Comparison of ENCODE assay signal across 39 cellular contexts in genomic region chr16:20320178-20320577, GRCh38. TPM values are rescaled to one million over a fixed set of nuclear protein-coding genes. Genes with fewer than 3 reads are reported as not detected.
"Had no signal": no experiment of that assay in that cellular context is flagged by ENCODE, and none has a peak within 500 bp of the region (broad histone marks: within the 10 kb centered on the region; RNA-seq: fewer than 3 reads in every experiment).

No MANE protein-coding gene starts in this region.

- H3K4me3 ChIP-seq: MG63 had no signal

- H3K9me3 ChIP-seq: MG63 had no signal

- H3K36me3 ChIP-seq: MG63 had no signal

- H3K27ac ChIP-seq: KMS-11 had no signal

- DNase-seq: Karpas-422, Kasumi-1, KG1, MG63, MM.1S, MV-4-11, NCI-H1048, NCI-H1092, NCI-H1092 treated with DMSO at 0.1 percent for 48 hours, NCI-H1105, NCI-H1105 treated with DMSO at 0.1 percent for 48 hours, NCI-H1417, NCI-H1417 treated with DMSO at 0.1 percent for 48 hours, NCI-H1436, NCI-H1436 treated with DMSO at 0.1 percent for 48 hours, NCI-H146, NCI-H1694, NCI-H1694 treated with DMSO at 0.1 percent for 48 hours, NCI-H187, NCI-H187 treated with DMSO at 0.1 percent for 48 hours, NCI-H1930, NCI-H2029, NCI-H2029 treated with DMSO at 0.1 percent for 48 hours, NCI-H2081, NCI-H2081 treated with DMSO at 0.1 percent for 48 hours, NCI-H2107, NCI-H2171, NCI-H2171 treated with DMSO at 0.1 percent for 48 hours, NCI-H2227 treated with DMSO at 0.1 percent for 48 hours, NCI-H226, NCI-H345, NCI-H446, NCI-H446 treated with DMSO at 0.1 percent for 48 hours, NCI-H510A had no signal

RNA-seq across cellular contexts. Expression of gene GP2, which starts 7.1 kb away (rescaled TPM):
- total RNA-seq: LHCN-M2, M059J, MCF 10A, NCI-H460 had no signal

RNA-seq across cellular contexts. Expression of gene UMOD, which starts 32.3 kb away (rescaled TPM):
- total RNA-seq: LHCN-M2, M059J, MCF 10A, NCI-H460 had no signal
